8 cellular contexts compared by ENCODE assay signal in genomic region chr2:201452058-201452736, GRCh38.
A peak's percentile ranks its signal among the peaks of the same experiment; 100 is the strongest.
DNase-seq lines count a peak whose midpoint lies in the region; ATAC-seq and TF ChIP-seq lines count a peak whose summit lies in the region.

No MANE protein-coding gene starts in this region.

- no peak for DNase-seq in activated naive CD4-positive, alpha-beta T cell treated with anti-CD3 and anti-CD28 coated beads, Interleukin-2, amount 10 ng/mL, durations not matched to agents 7 days and 5 days
- DNase-seq in activated naive CD4-positive, alpha-beta T cell treated with anti-CD3 and anti-CD28 coated beads, Interleukin-2, amount 50 U/mL, for 16 hours, result no peak
- no peak for DNase-seq in effector memory CD4-positive, alpha-beta T cell
- DNase-seq in NCI-H446 treated with DMSO at 0.1 percent for 48 hours (lab: John Stamatoyannopoulos, UW) (no peak), activated gamma-delta T cell treated with Interleukin-2 at 50 U/mL for 16 hours (no peak)

- H3K27me3 ChIP-seq in OCI-LY3 (ENCODE audit: low read depth, low read length) (no peaks in the 10 kb centered on the region), mucosa of rectum (ENCODE audit: control insufficient read depth in 2 of 2, insufficient read depth in 2 of 2, low read length in 2 of 2) (no peaks in the 10 kb centered on the region)
- H3K27me3 ChIP-seq in effector memory CD4-positive, alpha-beta T cell (replicated peaks; ENCODE audit: control insufficient read depth, insufficient read depth, low read length, poor library complexity, severe bottlenecking), result no peaks in the 10 kb centered on the region

- peak overlapping the region; percentile 56; the same call in 1 of the 2 replicates for H2AFZ ChIP-seq in OCI-LY3 (ENCODE audit: low read depth, low read length)

- peaks cover 27% of the 10 kb centered on the region for H3K36me3 Mint-ChIP-seq in activated naive CD4-positive, alpha-beta T cell treated with anti-CD3 and anti-CD28 coated beads, Interleukin-2, amount 10 ng/mL, durations not matched to agents 7 days and 5 days

- peaks cover 12% of the 10 kb centered on the region for H3K79me2 ChIP-seq in OCI-LY3 (ENCODE audit: low read length)

- no peak for TF ChIP-seq CTCF in OCI-LY3 (IDR thresholded peaks at IDR 0.05; ENCODE audit: low read depth, low read length)

- H3K4me3 Mint-ChIP-seq in activated naive CD4-positive, alpha-beta T cell treated with anti-CD3 and anti-CD28 coated beads, Interleukin-2, amount 10 ng/mL, durations not matched to agents 7 days and 5 days, result peak overlapping the region; percentile 89

- H3K4me1 ChIP-seq in OCI-LY3 (ENCODE audit: low read length), result peaks cover 10% of the 10 kb centered on the region
- peaks cover 12% of the 10 kb centered on the region for H3K4me1 ChIP-seq in effector memory CD4-positive, alpha-beta T cell (ENCODE audit: control insufficient read depth, insufficient read depth, low read length, poor library complexity, severe bottlenecking)
- peaks cover 18 to 40% of the 10 kb centered on the region in 2 donors for H3K4me1 ChIP-seq in mucosa of rectum (ENCODE audit: control insufficient read depth in 2 of 2, insufficient read depth in 2 of 2, low read length in 2 of 2)

- ATAC-seq in HG03571 (IDR thresholded peaks at IDR 0.05; ENCODE audit: unreplicated experiment), result no peak

- H3K4me3 ChIP-seq in OCI-LY3 (ENCODE audit: low read length) (peak overlapping the region; percentile 94), mucosa of rectum (ENCODE audit: low read length in 2 of 2) (peak overlapping the region; percentile 98)
- H3K4me3 ChIP-seq in effector memory CD4-positive, alpha-beta T cell (ENCODE audit: insufficient read depth, low read depth, low read length, poor library complexity, severe bottlenecking), result peak overlapping the region; percentile 93

- H3K4me1 Mint-ChIP-seq in activated naive CD4-positive, alpha-beta T cell treated with anti-CD3 and anti-CD28 coated beads, Interleukin-2, amount 10 ng/mL, durations not matched to agents 7 days and 5 days, result peaks cover 48% of the 10 kb centered on the region

- no peaks in the 10 kb centered on the region for H3K9me3 Mint-ChIP-seq in activated naive CD4-positive, alpha-beta T cell treated with anti-CD3 and anti-CD28 coated beads, Interleukin-2, amount 10 ng/mL, durations not matched to agents 7 days and 5 days

- no peak overlapping the region for H3K27ac ChIP-seq in OCI-LY3 (ENCODE audit: low read length)
- H3K27ac ChIP-seq in effector memory CD4-positive, alpha-beta T cell (ENCODE audit: insufficient read depth, low read length, poor library complexity, severe bottlenecking), result peak overlapping the region; percentile 83
- H3K27ac ChIP-seq in mucosa of rectum (ENCODE audit: low read depth in 2 of 2, low read length in 2 of 2), result peak overlapping the region; percentile 93

- H3K9ac ChIP-seq in OCI-LY3 (ENCODE audit: low read length) (peak overlapping the region; percentile 63), mucosa of rectum (ENCODE audit: low read depth in 1 of 2, low read length in 2 of 2) (peak overlapping the region; percentile 83 to 94)

- H3K4me2 ChIP-seq in OCI-LY3 (ENCODE audit: low read length), result peak overlapping the region; percentile 77

- CTCF ChIA-PET in activated naive CD4-positive, alpha-beta T cell treated with anti-CD3 and anti-CD28 coated beads, Interleukin-2, amount 10 ng/mL, durations not matched to agents 7 days and 5 days (lab: Charles Lee), result interaction anchor here (1.0 to 1.2 kb wide), 2 partner anchors 19 to 38 kb away, joined by 3 read pairs; no protein-coding TSS in a partner anchor

- H3K36me3 ChIP-seq in OCI-LY3 (replicated peaks; ENCODE audit: low read depth, low read length), result no peaks in the 10 kb centered on the region
- no peaks in the 10 kb centered on the region for H3K36me3 ChIP-seq in effector memory CD4-positive, alpha-beta T cell (ENCODE audit: control insufficient read depth, insufficient read depth, low read length)
- H3K36me3 ChIP-seq in mucosa of rectum (ENCODE audit: control insufficient read depth in 2 of 2, insufficient read depth in 2 of 2, low read length in 2 of 2), result peaks cover 0 to 6% of the 10 kb centered on the region in 2 donors

- H3K27me3 Mint-ChIP-seq in activated naive CD4-positive, alpha-beta T cell treated with anti-CD3 and anti-CD28 coated beads, Interleukin-2, amount 10 ng/mL, durations not matched to agents 7 days and 5 days, result no peaks in the 10 kb centered on the region

- H3K27ac Mint-ChIP-seq in activated naive CD4-positive, alpha-beta T cell treated with anti-CD3 and anti-CD28 coated beads, Interleukin-2, amount 10 ng/mL, durations not matched to agents 7 days and 5 days, result peak overlapping the region; percentile 89

- H3K9me3 ChIP-seq in OCI-LY3 (ENCODE audit: insufficient read depth, low read length) (no peaks in the 10 kb centered on the region), mucosa of rectum (ENCODE audit: control insufficient read depth in 2 of 2, low read length in 2 of 2) (no peaks in the 10 kb centered on the region)
- H3K9me3 ChIP-seq in effector memory CD4-positive, alpha-beta T cell (ENCODE audit: control insufficient read depth, low read length), result no peaks in the 10 kb centered on the region

- H4K20me1 ChIP-seq in OCI-LY3 (ENCODE audit: insufficient read depth, low read length), result no peaks in the 10 kb centered on the region
